Comparison of ENCODE assay signal across 3 cellular contexts in genomic region chr2:177200419-177200818, GRCh38. TPM values are rescaled to one million over a fixed set of nuclear protein-coding genes. Genes with fewer than 3 reads are reported as not detected.
DNase-seq lines count a peak whose midpoint lies in the region; ATAC-seq, FAIRE-seq and TF ChIP-seq lines count a peak whose summit lies in the region.
"Not testable (repeated sequence)": the region's sequence is repeated elsewhere in the genome, so short reads cannot be mapped to it uniquely, and the experiment has no call there.

No MANE protein-coding gene starts in this region.

- not testable (repeated sequence) for H3K4me2 ChIP-seq in K562 (ENCODE audit: insufficient read depth, low read length); HepG2 (ENCODE audit: low read depth, low read length)

- not testable (repeated sequence) for DNase-seq in K562 (ENCODE audit: extremely low read depth in 1 of 4, low spot score in 3 of 4); HepG2 (ENCODE audit: low spot score); testis

- not testable (repeated sequence) for H3K27me3 ChIP-seq in K562 (ENCODE audit: control insufficient read depth in 2 of 2, insufficient read depth in 2 of 2, low read length in 2 of 2); HepG2 (ENCODE audit: control insufficient read depth in 1 of 2, insufficient read depth in 2 of 2, low read length in 2 of 2); testis

- H3K79me2 ChIP-seq in K562 (ENCODE audit: control insufficient read depth, insufficient read depth, low read length); HepG2 (ENCODE audit: insufficient read depth, low read length): not testable (repeated sequence)

- not testable (repeated sequence) for TF ChIP-seq EP300 in K562 (IDR thresholded peaks at IDR 0.05; ENCODE audit: low read length); HepG2 (IDR thresholded peaks at IDR 0.05; ENCODE audit: low read depth in 2 of 2, low read length in 2 of 2); HepG2 (CRISPR knock-in tag; IDR thresholded peaks at IDR 0.05; ENCODE audit: borderline replicate concordance)

- H4K20me1 ChIP-seq in K562 (replicated peaks; ENCODE audit: control insufficient read depth, insufficient read depth, low read length); HepG2 (ENCODE audit: insufficient read depth, low read length): not testable (repeated sequence)

- not testable (repeated sequence) for H3K36me3 ChIP-seq in K562 (ENCODE audit: control insufficient read depth, insufficient read depth, low read length); HepG2 (replicated peaks in 1 of 2; ENCODE audit: control insufficient read depth in 1 of 2, insufficient read depth in 2 of 2, low read length in 2 of 2); testis (ENCODE audit: low read depth, missing control alignments)

- H3K4me1 ChIP-seq in K562 (replicated peaks in 1 of 2; ENCODE audit: control insufficient read depth in 2 of 2, insufficient read depth in 2 of 2, low read length in 2 of 2): not testable (repeated sequence)
- H3K4me1 ChIP-seq in HepG2 (ENCODE audit: insufficient read depth, low read length) (peaks cover 36% of the 10 kb centered on the region), testis (peaks cover 27% of the 10 kb centered on the region)

- not testable (repeated sequence) for ATAC-seq in K562, HepG2

- not testable (repeated sequence) for H3K9me3 ChIP-seq in K562 (replicated peaks; ENCODE audit: control insufficient read depth, insufficient read depth, low read depth, low read length); HepG2 (ENCODE audit: low read length); testis

- not testable (repeated sequence) for TF ChIP-seq CTCF in K562 (IDR thresholded peaks at IDR 0.05 in 2 of 3, conservative IDR thresholded peaks at IDR 0.05 in 1 of 3; ENCODE audit: insufficient read depth in 2 of 3, low read depth in 1 of 3, low read length in 3 of 3); HepG2 (CRISPR knock-in tag; IDR thresholded peaks at IDR 0.05); testis (IDR thresholded peaks at IDR 0.05)

- not testable (repeated sequence) for H3K9me1 ChIP-seq in K562 (ENCODE audit: control insufficient read depth, insufficient read depth, low read length)

- 70% methylated on average over 7 of the region's 7 CpGs for WGBS in K562 (ENCODE audit: insufficient coverage, low coverage, missing lambda C conversion rate)
- WGBS in HepG2 (ENCODE audit: low lambda C conversion rate): 83% methylated on average over 7 of the region's 7 CpGs
- WGBS in testis, 2 donors: 69 to 81% methylated on average over 4 to 7 of the region's 7 CpGs

- in situ Hi-C loops in K562 (cut with MboI); HepG2 (cut with HindIII; ENCODE audit: extremely low pct_ligation_motif_present, low pct_unique_long_range_greater_than_20kb): not testable (repeated sequence)

- CTCF ChIA-PET in K562 (lab: Yijun Ruan, JAX; ENCODE audit: low intra/inter-chr PET ratio) (interaction anchor here (0.7 kb wide), 1 partner anchor 252 kb away, joined by 3 read pairs; no protein-coding TSS in a partner anchor), HepG2 (lab: Yijun Ruan, JAX; ENCODE audit: low intra/inter-chr PET ratio, low total read pairs) (interaction anchor here (0.6 kb wide), 1 partner anchor 35 kb away, joined by 3 read pairs; no protein-coding TSS in a partner anchor)

- H3K27ac ChIP-seq in K562 (ENCODE audit: extremely low read depth, low read depth, low read length); HepG2 (ENCODE audit: extremely low read length, insufficient read depth, low read length): not testable (repeated sequence)
- H3K27ac ChIP-seq in testis: peak overlapping the region; percentile 43 to 60

- POLR2A ChIA-PET in K562 (lab: Yijun Ruan, JAX): interaction anchor here (0.6 to 1.4 kb wide), 5 partner anchors 10 to 1389 kb away, joined by 3 to 5 read pairs (median 3); partner anchors contain the start of genes AGPS and HNRNPA3
- POLR2A ChIA-PET in HepG2 (lab: Yijun Ruan, JAX): interaction anchor here (1.0 to 3.7 kb wide), 7 partner anchors 10 to 64 kb away, joined by 4 to 61 read pairs (median 7); partner anchors contain the start of genes HNRNPA3 and NFE2L2

- H3K9ac ChIP-seq in K562 (ENCODE audit: insufficient read depth in 1 of 2, low read depth in 2 of 2, low read length in 2 of 2); HepG2 (ENCODE audit: insufficient read depth, low read depth, low read length): not testable (repeated sequence)

- not testable (repeated sequence) for H2AFZ ChIP-seq in K562 (ENCODE audit: low read depth, low read length); HepG2 (ENCODE audit: low read length)

- intact Hi-C loops in K562 (cut with micrococcal nuclease); HepG2 (cut with micrococcal nuclease; ENCODE audit: unreplicated experiment); testis (cut with DNase I; ENCODE audit: low total_unique reads): not testable (repeated sequence)

- not testable (repeated sequence) for H3K4me3 ChIP-seq in K562; HepG2 (replicated peaks in 1 of 3; ENCODE audit: insufficient read depth in 1 of 3, low read depth in 2 of 3, low read length in 3 of 3); testis

- not testable (repeated sequence) for FAIRE-seq in K562 (lab: Jason Lieb, UNC); HepG2 (lab: Jason Lieb, UNC)

- not testable (repeated sequence) for TF ChIP-seq POLR2A in K562 (conservative IDR thresholded peaks at IDR 0.05); HepG2 (IDR thresholded peaks at IDR 0.05; ENCODE audit: insufficient read depth in 1 of 2, low read depth in 2 of 2, low read length in 2 of 2); testis (IDR thresholded peaks at IDR 0.05)

- TF ChIP-seq RAD21 in K562 (CRISPR knock-in tag; conservative IDR thresholded peaks at IDR 0.05 in 1 of 2, IDR thresholded peaks at IDR 0.05 in 1 of 2); HepG2 (CRISPR knock-in tag; IDR thresholded peaks at IDR 0.05): not testable (repeated sequence)

- BruUV-seq in K562 (replicated peaks; lab: Mats Ljungman, UMichigan); HepG2 (replicated peaks; lab: Mats Ljungman, UMichigan): not testable (repeated sequence)

RNA-seq across cellular contexts. Expression of gene HNRNPA3, which starts 12.2 kb away (rescaled TPM):
- 113 and 428 TPM in 2 replicates for total RNA-seq in K562 (2011; cell fraction: chromatin; rRNA removed; ENCODE audit: low replicate concordance)
- 48.9 and 75.0 TPM in 2 replicates for total RNA-seq in K562 (2011; cell fraction: nucleolus; rRNA removed)
- total RNA-seq in K562 (2011; cell fraction: nucleoplasm; rRNA removed): 198 and 354 TPM in 2 replicates
- total RNA-seq in K562 (2014; rRNA removed) (72.8 and 79.5 TPM in 2 replicates), K562 (2014; rRNA removed; fragmentation: Illumina TruSeq; extraction: Trizol) (130 and 151 TPM in 2 replicates), K562 (2015; rRNA removed; fragmentation: Illumina TruSeq; extraction: Trizol) (112 and 114 TPM in 2 replicates), K562 (2021) (249 and 272 TPM in 2 replicates), HepG2 (2016; rRNA removed; fragmentation: Illumina TruSeq; extraction: Trizol) (97.7 and 164 TPM in 2 replicates), testis (100 to 1,000 TPM in 1 of 2 donors, 10 to 100 TPM in 1; 81.3 to 103 TPM)
- polyA plus RNA-seq in K562 (2011; rRNA removed) (150 and 215 TPM in 2 replicates), K562 (2014; fragmentation: Illumina TruSeq; extraction: Trizol) (356 and 381 TPM in 2 replicates), K562 (2014; fragmentation: Nextera tagmentation; extraction: Ambion mirVana) (100 to 1,000 TPM; 108 to 192 TPM), K562 (2014; rRNA removed) (381 and 428 TPM in 2 replicates), HepG2 (2011; rRNA removed) (52.3 and 73.3 TPM in 2 replicates), testis (ENCODE audit: insufficient read depth, low read depth, low replicate concordance) (284 TPM)
- polyA plus RNA-seq in K562 (2011; cell fraction: cytosol; rRNA removed): 28.0 and 59.6 TPM in 2 replicates
- polyA plus RNA-seq in K562 (2011; cell fraction: nucleus; rRNA removed): 96.2 and 150 TPM in 2 replicates
- 364 and 720 TPM in 2 replicates for polyA plus RNA-seq in K562 (2012)
- polyA minus RNA-seq in K562 (2011; rRNA and poly(A)+ RNA removed): 97.6 and 107 TPM in 2 replicates
- polyA minus RNA-seq in K562 (2011; cell fraction: cytosol; rRNA and poly(A)+ RNA removed): 69.7 and 76.8 TPM in 2 replicates
- polyA minus RNA-seq in K562 (2011; cell fraction: nucleus; rRNA and poly(A)+ RNA removed): 57.9 and 104 TPM in 2 replicates
- 14.2 and 15.3 TPM in 2 replicates for total RNA-seq in HepG2 (2016; cell fraction: cytosol; rRNA removed; fragmentation: Illumina TruSeq; extraction: Trizol; ENCODE audit: low read depth)
- 105 and 171 TPM in 2 replicates for total RNA-seq in HepG2 (2016; cell fraction: insoluble cytoplasmic fraction; rRNA removed; fragmentation: Illumina TruSeq; extraction: Trizol)
- 84.7 and 87.9 TPM in 2 replicates for total RNA-seq in HepG2 (2016; cell fraction: membrane; rRNA removed; fragmentation: Illumina TruSeq; extraction: Trizol)
- total RNA-seq in HepG2 (2016; cell fraction: nucleus; rRNA removed; fragmentation: Illumina TruSeq; extraction: Trizol): 152 and 163 TPM in 2 replicates
- polyA plus RNA-seq in HepG2 (2011; cell fraction: cytosol; rRNA removed): 28.9 and 35.7 TPM in 2 replicates
- 80.5 and 102 TPM in 2 replicates for polyA plus RNA-seq in HepG2 (2011; cell fraction: nucleus; rRNA removed)
- polyA plus RNA-seq in HepG2 (2012): 166 and 486 TPM in 2 replicates
- polyA plus RNA-seq in HepG2 (2016; cell fraction: cytosol; fragmentation: Illumina TruSeq; extraction: Trizol; ENCODE audit: low read depth): 36.5 and 45.0 TPM in 2 replicates
- polyA plus RNA-seq in HepG2 (2016; cell fraction: insoluble cytoplasmic fraction; fragmentation: Illumina TruSeq; extraction: Trizol; ENCODE audit: low read depth): 1,088 and 1,120 TPM in 2 replicates
- polyA plus RNA-seq in HepG2 (2016; cell fraction: membrane; fragmentation: Illumina TruSeq; extraction: Trizol; ENCODE audit: low read depth): 139 and 151 TPM in 2 replicates
- 525 and 575 TPM in 2 replicates for polyA plus RNA-seq in HepG2 (2016; cell fraction: nucleus; fragmentation: Illumina TruSeq; extraction: Trizol; ENCODE audit: insufficient read depth, low read depth)
- 11.2 and 12.3 TPM in 2 replicates for polyA minus RNA-seq in HepG2 (2011; rRNA and poly(A)+ RNA removed; ENCODE audit: low replicate concordance)
- 34.8 and 38.9 TPM in 2 replicates for polyA minus RNA-seq in HepG2 (2011; cell fraction: cytosol; rRNA and poly(A)+ RNA removed)
- polyA minus RNA-seq in HepG2 (2011; cell fraction: nucleus; rRNA and poly(A)+ RNA removed): 205 and 222 TPM in 2 replicates
